25 cellular contexts compared by ENCODE assay signal in genomic region chr1:113282897-113283285, GRCh38.
"Had no signal": no experiment of that assay in that cellular context is flagged by ENCODE, and none has a peak within 500 bp of the region (broad histone marks: within the 10 kb centered on the region; RNA-seq: fewer than 3 reads in every experiment).

No MANE protein-coding gene starts in this region.

- H3K36me3 ChIP-seq: esophagus muscularis mucosa, heart right ventricle, right lobe of liver, upper lobe of left lung, vagina had no signal

- H3K4me3 ChIP-seq: esophagus muscularis mucosa, heart right ventricle, right lobe of liver, upper lobe of left lung, vagina had no signal

- H3K9me3 ChIP-seq: esophagus muscularis mucosa, heart right ventricle, right lobe of liver, upper lobe of left lung, vagina had no signal

- H3K4me3 Mint-ChIP-seq: activated CD4-positive, alpha-beta memory T cell treated with anti-CD3 and anti-CD28 coated beads, Interleukin-2, amount 10 ng/mL, durations not matched to agents 7 days and 5 days; activated CD4-positive, alpha-beta T cell treated with anti-CD3 and anti-CD28 coated beads, Interleukin-2, amount 10 ng/mL, durations not matched to agents 24 days and 14 days; activated naive CD4-positive, alpha-beta T cell treated with anti-CD3 and anti-CD28 coated beads, Interleukin-2, amount 50 U/mL, for 24 hours; activated naive CD8-positive, alpha-beta T cell treated with anti-CD3 and anti-CD28 coated beads, Interleukin-2, amount 50 U/mL, for 24 hours; activated T-cell treated with anti-CD3 and anti-CD28 coated beads, Interleukin-2, amount 50 U/mL, for 4 hours; endodermal cell; naive thymus-derived CD4-positive, alpha-beta T cell; stimulated activated effector memory CD8-positive, alpha-beta T cell treated with anti-CD3 and anti-CD28 coated beads, Interleukin-12 subunit alpha, Interleukin-12 subunit beta, amount 100 ng/mL, for 72 hours; stimulated activated naive CD8-positive, alpha-beta T cell treated with anti-CD3 and anti-CD28 coated beads, Interleukin-15, Interleukin-2, amounts not matched to agents 100 ng/mL and 50 ng/mL, for 24 hours had no signal

- H3K27me3 ChIP-seq: esophagus muscularis mucosa, heart right ventricle, right lobe of liver, upper lobe of left lung, vagina had no signal

- H3K36me3 Mint-ChIP-seq: activated naive CD4-positive, alpha-beta T cell treated with anti-CD3 and anti-CD28 coated beads, Interleukin-2, amount 50 U/mL, for 24 hours; naive thymus-derived CD4-positive, alpha-beta T cell; stimulated activated effector memory CD8-positive, alpha-beta T cell treated with anti-CD3 and anti-CD28 coated beads, Interleukin-12 subunit alpha, Interleukin-12 subunit beta, amount 100 ng/mL, for 72 hours had no signal

- H3K27ac ChIP-seq: esophagus muscularis mucosa, foreskin keratinocyte, heart right ventricle, right lobe of liver, upper lobe of left lung, vagina, VCaP had no signal

- ATAC-seq: activated CD4-positive, CD25-positive, alpha-beta regulatory T cell treated with anti-CD3 and anti-CD28 coated beads, Interleukin-2, amount 50 U/mL, for 24 hours; activated naive CD8-positive, alpha-beta T cell treated with anti-CD3 and anti-CD28 coated beads, Interleukin-2, amount 50 U/mL, for 24 hours; activated T-cell treated with anti-CD3 and anti-CD28 coated beads, Interleukin-2, amount 50 U/mL, for 4 hours; foreskin keratinocyte; heart right ventricle; naive thymus-derived CD4-positive, alpha-beta T cell; right lobe of liver; stimulated activated effector memory CD8-positive, alpha-beta T cell treated with anti-CD3 and anti-CD28 coated beads, Interleukin-12 subunit alpha, Interleukin-12 subunit beta, amount 100 ng/mL, for 72 hours had no signal

- H3K27ac Mint-ChIP-seq: activated CD4-positive, alpha-beta memory T cell treated with anti-CD3 and anti-CD28 coated beads, Interleukin-2, amount 10 ng/mL, durations not matched to agents 7 days and 5 days; activated CD4-positive, alpha-beta T cell treated with anti-CD3 and anti-CD28 coated beads, Interleukin-2, amount 10 ng/mL, durations not matched to agents 24 days and 14 days; activated naive CD4-positive, alpha-beta T cell treated with anti-CD3 and anti-CD28 coated beads, Interleukin-2, amount 50 U/mL, for 24 hours; activated naive CD8-positive, alpha-beta T cell treated with anti-CD3 and anti-CD28 coated beads, Interleukin-2, amount 50 U/mL, for 24 hours; activated T-helper 2 cell treated with anti-CD3 and anti-CD28 coated beads, Interferon-gamma antibody, Interleukin-2, Interleukin-4, amounts not matched to agents 10 μg/mL and 5 μg/mL and 100 μg/mL, durations not matched to agents 14 hours and 24 hours and 36 hours; endodermal cell; naive thymus-derived CD4-positive, alpha-beta T cell; stimulated activated effector memory CD8-positive, alpha-beta T cell treated with anti-CD3 and anti-CD28 coated beads, Interleukin-12 subunit alpha, Interleukin-12 subunit beta, amount 100 ng/mL, for 72 hours; stimulated activated naive CD8-positive, alpha-beta T cell treated with anti-CD3 and anti-CD28 coated beads, Interleukin-15, Interleukin-2, amounts not matched to agents 100 ng/mL and 50 ng/mL, for 24 hours had no signal

- H3K9me3 Mint-ChIP-seq: activated CD4-positive, alpha-beta memory T cell treated with anti-CD3 and anti-CD28 coated beads, Interleukin-2, amount 10 ng/mL, durations not matched to agents 7 days and 5 days; activated CD4-positive, alpha-beta T cell treated with anti-CD3 and anti-CD28 coated beads, Interleukin-2, amount 10 ng/mL, durations not matched to agents 24 days and 14 days; activated naive CD4-positive, alpha-beta T cell treated with anti-CD3 and anti-CD28 coated beads, Interleukin-2, amount 50 U/mL, for 24 hours; activated naive CD8-positive, alpha-beta T cell treated with anti-CD3 and anti-CD28 coated beads, Interleukin-2, amount 50 U/mL, for 24 hours; activated T-cell treated with anti-CD3 and anti-CD28 coated beads, Interleukin-2, amount 50 U/mL, for 4 hours; activated T-helper 2 cell treated with anti-CD3 and anti-CD28 coated beads, Interferon-gamma antibody, Interleukin-2, Interleukin-4, amounts not matched to agents 10 μg/mL and 5 μg/mL and 100 μg/mL, durations not matched to agents 14 hours and 24 hours and 36 hours; endodermal cell; naive thymus-derived CD4-positive, alpha-beta T cell; stimulated activated effector memory CD8-positive, alpha-beta T cell treated with anti-CD3 and anti-CD28 coated beads, Interleukin-12 subunit alpha, Interleukin-12 subunit beta, amount 100 ng/mL, for 72 hours; stimulated activated naive CD8-positive, alpha-beta T cell treated with anti-CD3 and anti-CD28 coated beads, Interleukin-15, Interleukin-2, amounts not matched to agents 100 ng/mL and 50 ng/mL, for 24 hours had no signal

- H3K4me1 Mint-ChIP-seq: activated CD4-positive, alpha-beta memory T cell treated with anti-CD3 and anti-CD28 coated beads, Interleukin-2, amount 10 ng/mL, durations not matched to agents 7 days and 5 days; activated CD4-positive, alpha-beta T cell treated with anti-CD3 and anti-CD28 coated beads, Interleukin-2, amount 10 ng/mL, durations not matched to agents 24 days and 14 days; activated naive CD4-positive, alpha-beta T cell treated with anti-CD3 and anti-CD28 coated beads, Interleukin-2, amount 50 U/mL, for 24 hours; activated naive CD8-positive, alpha-beta T cell treated with anti-CD3 and anti-CD28 coated beads, Interleukin-2, amount 50 U/mL, for 24 hours; naive thymus-derived CD4-positive, alpha-beta T cell; stimulated activated effector memory CD8-positive, alpha-beta T cell treated with anti-CD3 and anti-CD28 coated beads, Interleukin-12 subunit alpha, Interleukin-12 subunit beta, amount 100 ng/mL, for 72 hours had no signal

- DNase-seq: activated CD4-positive, alpha-beta memory T cell treated with anti-CD3 and anti-CD28 coated beads, Interleukin-2, amount 10 ng/mL, durations not matched to agents 7 days and 5 days; activated CD4-positive, alpha-beta T cell treated with anti-CD3 and anti-CD28 coated beads, Interleukin-2, amount 10 ng/mL, durations not matched to agents 24 days and 14 days; activated naive CD8-positive, alpha-beta T cell treated with anti-CD3 and anti-CD28 coated beads, Interleukin-2, amount 50 U/mL, for 24 hours; activated T-cell treated with anti-CD3 and anti-CD28 coated beads, Interleukin-2, amount 50 U/mL, for 4 hours; amygdala; caudate nucleus; cortex of kidney; endodermal cell; foreskin keratinocyte; heart right ventricle; midbrain; naive thymus-derived CD4-positive, alpha-beta T cell; posterior cingulate gyrus; right lobe of liver; stimulated activated CD4-positive, alpha-beta T cell treated with anti-CD3 and anti-CD28 coated beads, Interleukin-4, amount 100 ng/mL, for 1 hour; T-helper 1 cell; upper lobe of left lung had no signal

- H3K4me1 ChIP-seq: esophagus muscularis mucosa, foreskin keratinocyte, right lobe of liver, vagina had no signal
